In the genomic region with DNA sequence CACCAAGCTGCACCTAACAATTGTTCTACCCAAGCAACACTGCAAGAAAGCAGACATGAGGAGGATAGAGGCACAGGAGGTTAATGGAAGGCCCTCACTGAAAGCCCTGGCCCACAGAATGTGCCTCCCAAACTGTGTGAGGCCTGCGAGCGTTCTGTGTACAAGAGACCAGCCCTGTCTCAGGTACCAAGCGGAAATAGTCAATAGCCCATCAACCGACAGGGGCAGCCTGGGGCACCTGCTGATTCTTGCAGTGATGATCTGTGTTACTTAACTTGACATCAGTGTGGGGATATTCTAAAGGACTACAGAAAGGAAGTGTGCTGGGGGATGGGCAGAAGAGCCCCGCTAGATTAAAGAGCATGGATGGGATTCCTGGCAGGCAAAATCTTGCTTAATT, we compare ENCODE assay signal across 32 cellular contexts.
"Had no signal": no experiment of that assay in that cellular context is flagged by ENCODE, and none has a peak within 500 bp of the region (broad histone marks: within the 10 kb centered on the region; RNA-seq: fewer than 3 reads in every experiment).

No MANE protein-coding gene starts in this region.

- H3K9me3 Mint-ChIP-seq: activated CD4-positive, alpha-beta T cell treated with anti-CD3 and anti-CD28 coated beads, Interleukin-2, amount 10 ng/mL, durations not matched to agents 24 days and 14 days; activated CD8-positive, alpha-beta T cell treated with anti-CD3 and anti-CD28 coated beads for 36 hours; activated naive CD4-positive, alpha-beta T cell treated with anti-CD3 and anti-CD28 coated beads, Interleukin-2, amount 50 U/mL, for 24 hours; activated naive CD8-positive, alpha-beta T cell treated with anti-CD3 and anti-CD28 coated beads, Interleukin-2, amount 10 ng/mL, durations not matched to agents 7 days and 5 days; activated T-cell treated with anti-CD3 and anti-CD28 coated beads, Interleukin-2, amount 50 U/mL, for 24 hours; activated T-helper 2 cell treated with anti-CD3 and anti-CD28 coated beads, Interferon-gamma antibody, Interleukin-2, Interleukin-4, amounts not matched to agents 10 μg/mL and 5 μg/mL and 100 μg/mL, durations not matched to agents 14 hours and 24 hours and 36 hours; central memory CD8-positive, alpha-beta T cell; T-helper 1 cell treated with Interleukin-12 subunit alpha and Interleukin-12 subunit beta and Interleukin-4 antibody, amounts not matched to agents 30 μg/mL and 1 μg/mL, for 36 hours; T-helper 2 cell treated with Interferon-gamma antibody and Interleukin-4, amounts not matched to agents 5 μg/mL and 100 μg/mL, for 36 hours had no signal

- H3K27me3 Mint-ChIP-seq: activated CD4-positive, alpha-beta T cell treated with anti-CD3 and anti-CD28 coated beads, Interleukin-2, amount 10 ng/mL, durations not matched to agents 24 days and 14 days; activated T-cell treated with anti-CD3 and anti-CD28 coated beads, Interleukin-2, amount 50 U/mL, for 24 hours had no signal

- H3K4me3 Mint-ChIP-seq: activated CD4-positive, alpha-beta T cell treated with anti-CD3 and anti-CD28 coated beads, Interleukin-2, amount 10 ng/mL, durations not matched to agents 24 days and 14 days; activated CD8-positive, alpha-beta T cell treated with anti-CD3 and anti-CD28 coated beads for 36 hours; activated naive CD4-positive, alpha-beta T cell treated with anti-CD3 and anti-CD28 coated beads, Interleukin-2, amount 50 U/mL, for 24 hours; activated naive CD8-positive, alpha-beta T cell treated with anti-CD3 and anti-CD28 coated beads, Interleukin-2, amount 10 ng/mL, durations not matched to agents 7 days and 5 days; activated T-cell treated with anti-CD3 and anti-CD28 coated beads, Interleukin-2, amount 50 U/mL, for 24 hours; central memory CD8-positive, alpha-beta T cell; T-helper 1 cell treated with Interleukin-12 subunit alpha and Interleukin-12 subunit beta and Interleukin-4 antibody, amounts not matched to agents 30 μg/mL and 1 μg/mL, for 36 hours; T-helper 2 cell treated with Interferon-gamma antibody and Interleukin-4, amounts not matched to agents 5 μg/mL and 100 μg/mL, for 36 hours had no signal

- H3K4me3 ChIP-seq: ascending aorta, cardiac muscle cell, colonic mucosa, MG63, SJSA1 had no signal

- H3K36me3 Mint-ChIP-seq: activated naive CD4-positive, alpha-beta T cell treated with anti-CD3 and anti-CD28 coated beads, Interleukin-2, amount 50 U/mL, for 24 hours; activated naive CD8-positive, alpha-beta T cell treated with anti-CD3 and anti-CD28 coated beads, Interleukin-2, amount 10 ng/mL, durations not matched to agents 7 days and 5 days had no signal

- H3K27ac Mint-ChIP-seq: activated CD4-positive, alpha-beta T cell treated with anti-CD3 and anti-CD28 coated beads, Interleukin-2, amount 10 ng/mL, durations not matched to agents 24 days and 14 days; activated CD8-positive, alpha-beta T cell treated with anti-CD3 and anti-CD28 coated beads for 36 hours; activated naive CD4-positive, alpha-beta T cell treated with anti-CD3 and anti-CD28 coated beads, Interleukin-2, amount 50 U/mL, for 24 hours; activated naive CD8-positive, alpha-beta T cell treated with anti-CD3 and anti-CD28 coated beads, Interleukin-2, amount 10 ng/mL, durations not matched to agents 7 days and 5 days; activated T-cell treated with anti-CD3 and anti-CD28 coated beads, Interleukin-2, amount 50 U/mL, for 24 hours; activated T-helper 2 cell treated with anti-CD3 and anti-CD28 coated beads, Interferon-gamma antibody, Interleukin-2, Interleukin-4, amounts not matched to agents 10 μg/mL and 5 μg/mL and 100 μg/mL, durations not matched to agents 14 hours and 24 hours and 36 hours; T-helper 1 cell treated with Interleukin-12 subunit alpha and Interleukin-12 subunit beta and Interleukin-4 antibody, amounts not matched to agents 30 μg/mL and 1 μg/mL, for 36 hours; T-helper 2 cell treated with Interferon-gamma antibody and Interleukin-4, amounts not matched to agents 5 μg/mL and 100 μg/mL, for 36 hours had no signal

- H3K4me1 Mint-ChIP-seq: activated CD4-positive, alpha-beta T cell treated with anti-CD3 and anti-CD28 coated beads, Interleukin-2, amount 10 ng/mL, durations not matched to agents 24 days and 14 days; activated naive CD4-positive, alpha-beta T cell treated with anti-CD3 and anti-CD28 coated beads, Interleukin-2, amount 50 U/mL, for 24 hours; activated naive CD8-positive, alpha-beta T cell treated with anti-CD3 and anti-CD28 coated beads, Interleukin-2, amount 10 ng/mL, durations not matched to agents 7 days and 5 days; central memory CD8-positive, alpha-beta T cell had no signal

- ATAC-seq: activated CD8-positive, alpha-beta T cell treated with anti-CD3 and anti-CD28 coated beads for 36 hours; Panc1 had no signal

- DNase-seq: activated CD4-positive, alpha-beta T cell treated with anti-CD3 and anti-CD28 coated beads, Interleukin-2, amount 10 ng/mL, durations not matched to agents 24 days and 14 days; activated CD4-positive, alpha-beta T cell treated with anti-CD3 and anti-CD28 coated beads, Interleukin-2, amount 50 U/mL, for 4 hours; activated CD8-positive, alpha-beta T cell treated with anti-CD3 and anti-CD28 coated beads for 36 hours; activated gamma-delta T cell; activated naive CD4-positive, alpha-beta T cell treated with Interleukin-2 at 50 U/mL for 16 hours; activated naive CD8-positive, alpha-beta T cell treated with anti-CD3 and anti-CD28 coated beads, Interleukin-2, amount 10 ng/mL, durations not matched to agents 7 days and 5 days; activated T-cell treated with anti-CD3 and anti-CD28 coated beads, Interleukin-2, amount 50 U/mL, for 24 hours; amygdala; colonic mucosa; Kasumi-1; KG1; MG63; NCI-H1048; NCI-H1105 treated with DMSO at 0.1 percent for 48 hours; NCI-H1436; NCI-H1694; NCI-H1930; NCI-H2081 treated with DMSO at 0.1 percent for 48 hours; NCI-H226; NCI-H446 treated with DMSO at 0.1 percent for 48 hours; NCI-H524 treated with DMSO at 0.1 percent for 48 hours; SHP77 treated with DMSO at 0.1 percent for 48 hours; SK-N-SH had no signal
